20 cellular contexts compared by ENCODE assay signal in genomic region chr3:42172047-42172654, GRCh38.
A peak's percentile ranks its signal among the peaks of the same experiment; 100 is the strongest.
DNase-seq lines count a peak whose midpoint lies in the region; ATAC-seq and TF ChIP-seq lines count a peak whose summit lies in the region.
"Had no signal": no experiment of that assay in that cellular context is flagged by ENCODE, and none has a peak within 500 bp of the region (broad histone marks: within the 10 kb centered on the region; RNA-seq: fewer than 3 reads in every experiment).

No MANE protein-coding gene starts in this region.

- H3K4me3 Mint-ChIP-seq in naive thymus-derived CD4-positive, alpha-beta T cell = peak overlapping the region in 2 of 10 donors; percentile 1 to 16
- H3K4me3 Mint-ChIP-seq: activated T-cell treated with anti-CD3 and anti-CD28 coated beads, Interleukin-2, amount 50 U/mL, for 72 hours had no signal

- H3K27ac ChIP-seq in SU-DHL-6 (ENCODE audit: low read depth, low read length) (peak overlapping the region; percentile 98), suprapubic skin (no peak overlapping the region)
- H3K27ac ChIP-seq in naive thymus-derived CD4-positive, alpha-beta T cell (ENCODE audit: low read depth, low read length) = no peak overlapping the region
- H3K27ac ChIP-seq: neutrophil had no signal

- CTCF ChIA-PET in naive thymus-derived CD4-positive, alpha-beta T cell (lab: Charles Lee) = no interaction called here

- H3K4me2 ChIP-seq in SU-DHL-6 (ENCODE audit: low read depth, low read length, poor library complexity, severe bottlenecking) = peak overlapping the region; percentile 83

- H3K27me3 Mint-ChIP-seq in naive thymus-derived CD4-positive, alpha-beta T cell = no peaks in the 10 kb centered on the region

- WGBS in suprapubic skin = 89% methylated on average over 3 of the region's 3 CpGs

- peaks cover 0 to 5% of the 10 kb centered on the region in 2 donors for H3K4me1 ChIP-seq in naive thymus-derived CD4-positive, alpha-beta T cell (ENCODE audit: control insufficient read depth in 2 of 2, insufficient read depth in 2 of 2, low read length in 2 of 2)
- peaks cover 12% of the 10 kb centered on the region for H3K4me1 ChIP-seq in suprapubic skin

- peak overlapping the region in 5 of 9 donors; percentile 2 to 67 (median 17) for H3K27ac Mint-ChIP-seq in naive thymus-derived CD4-positive, alpha-beta T cell
- H3K27ac Mint-ChIP-seq: activated T-cell treated with anti-CD3 and anti-CD28 coated beads, Interleukin-2, amount 50 U/mL, for 72 hours had no signal

- no peak overlapping the region for H3K4me3 ChIP-seq in SU-DHL-6 (ENCODE audit: insufficient read depth, low read length, poor library complexity, severe bottlenecking)
- H3K4me3 ChIP-seq in naive thymus-derived CD4-positive, alpha-beta T cell (ENCODE audit: low read length) = no peak overlapping the region
- H3K4me3 ChIP-seq in suprapubic skin = no peak overlapping the region

- H3K9me3 ChIP-seq in SU-DHL-6 (ENCODE audit: insufficient read depth, low read length) = no peaks in the 10 kb centered on the region
- H3K9me3 ChIP-seq in naive thymus-derived CD4-positive, alpha-beta T cell (ENCODE audit: control insufficient read depth in 2 of 3, low read length in 3 of 3) = no peaks in the 10 kb centered on the region
- H3K9me3 ChIP-seq in suprapubic skin = no peaks in the 10 kb centered on the region
- H3K9me3 ChIP-seq: neutrophil had no signal

- no peaks in the 10 kb centered on the region for H3K9me3 Mint-ChIP-seq in naive thymus-derived CD4-positive, alpha-beta T cell
- H3K9me3 Mint-ChIP-seq: activated T-cell treated with anti-CD3 and anti-CD28 coated beads, Interleukin-2, amount 50 U/mL, for 72 hours had no signal

- H4K20me1 ChIP-seq in SU-DHL-6 (ENCODE audit: low read depth, low read length) = no peaks in the 10 kb centered on the region

- H3K9ac ChIP-seq in SU-DHL-6 (ENCODE audit: low read length) = 0 out of 2 replicates have a peak overlapping the region, but pooled peaks have one; percentile 6

- H2AFZ ChIP-seq in SU-DHL-6 (ENCODE audit: low read depth, low read length, severe bottlenecking) = no peak overlapping the region

- H3F3A ChIP-seq in SU-DHL-6 (ENCODE audit: insufficient read depth) = peaks cover 73% of the 10 kb centered on the region

- H3K36me3 ChIP-seq in SU-DHL-6 (ENCODE audit: low read length) = no peaks in the 10 kb centered on the region
- H3K36me3 ChIP-seq in naive thymus-derived CD4-positive, alpha-beta T cell (ENCODE audit: control insufficient read depth in 2 of 3, insufficient read depth in 3 of 3, low read length in 3 of 3) = peaks cover 0 to under 1% (median 0%) of the 10 kb centered on the region in 3 experiments
- peaks cover 1% of the 10 kb centered on the region for H3K36me3 ChIP-seq in suprapubic skin
- H3K36me3 ChIP-seq: neutrophil had no signal

- H3K4me1 Mint-ChIP-seq in naive thymus-derived CD4-positive, alpha-beta T cell = peaks cover 25 to 40% (median 30%) of the 10 kb centered on the region in 7 donors

- ATAC-seq in Right ventricle myocardium inferior (no peak), left cardiac atrium (no peak), HG02973 (IDR thresholded peaks at IDR 0.05; ENCODE audit: unreplicated experiment) (no peak)
- no peak for ATAC-seq in naive thymus-derived CD4-positive, alpha-beta T cell
- ATAC-seq: activated T-cell treated with anti-CD3 and anti-CD28 coated beads, Interleukin-2, amount 50 U/mL, for 72 hours had no signal

- TF ChIP-seq EP300 in suprapubic skin (IDR thresholded peaks at IDR 0.05) = no peak

- DNase-seq in Right ventricle myocardium inferior (ENCODE audit: missing footprints) (peak; percentile 31), left cardiac atrium (no peak), SKM-1 treated with dmso at 0.1 percent for 144 hours (lab: John Stamatoyannopoulos, UW; ENCODE audit: unreplicated experiment) (no peak), suprapubic skin (ENCODE audit: low spot score in 2 of 2) (no peak)
- no peak for DNase-seq in naive thymus-derived CD4-positive, alpha-beta T cell
- DNase-seq: activated CD4-positive, alpha-beta T cell treated with anti-CD3 and anti-CD28 coated beads, Interleukin-2, amount 50 U/mL, for 4 hours; activated T-cell treated with anti-CD3 and anti-CD28 coated beads, Interleukin-2, amount 50 U/mL, for 72 hours; COR-L47; EL; foreskin melanocyte; GOT3; KG1; midbrain; NCI-H187 treated with DMSO at 0.1 percent for 48 hours; NCI-H510A; retina; SW 1271 had no signal

- H3K27me3 ChIP-seq in SU-DHL-6 (ENCODE audit: low read length) = no peaks in the 10 kb centered on the region
- H3K27me3 ChIP-seq in naive thymus-derived CD4-positive, alpha-beta T cell (ENCODE audit: control insufficient read depth in 2 of 2, insufficient read depth in 2 of 2, low read length in 2 of 2) = no peaks in the 10 kb centered on the region
- H3K27me3 ChIP-seq in suprapubic skin = no peaks in the 10 kb centered on the region
- H3K27me3 ChIP-seq: neutrophil had no signal

- intact Hi-C loops in Right ventricle myocardium inferior (cut with DNase I) = no loop called here
- intact Hi-C loops in left cardiac atrium (cut with DNase I) = no loop called here
- intact Hi-C loops in naive thymus-derived CD4-positive, alpha-beta T cell (cut with micrococcal nuclease) = no loop called here

- peaks cover 76% of the 10 kb centered on the region for H3K79me2 ChIP-seq in SU-DHL-6 (ENCODE audit: insufficient read depth, low read length)

- peaks cover 0 to 11% (median 0%) of the 10 kb centered on the region in 5 donors for H3K36me3 Mint-ChIP-seq in naive thymus-derived CD4-positive, alpha-beta T cell

- POLR2A ChIA-PET in naive thymus-derived CD4-positive, alpha-beta T cell (lab: Charles Lee) = no interaction called here

- TF ChIP-seq POLR2A in suprapubic skin (IDR thresholded peaks at IDR 0.05) = no peak

- TF ChIP-seq CTCF in SU-DHL-6 (IDR thresholded peaks at IDR 0.05; ENCODE audit: insufficient read depth, low read length, poor library complexity, severe bottlenecking) (no peak), suprapubic skin (IDR thresholded peaks at IDR 0.05) (no peak)

- H3K9me2 ChIP-seq in SU-DHL-6 (replicated peaks; ENCODE audit: insufficient read depth, low read length) = no peaks in the 10 kb centered on the region
